16 cellular contexts compared by ENCODE assay signal in genomic region chr11:47913569-47914244, GRCh38.
A peak's percentile ranks its signal among the peaks of the same experiment; 100 is the strongest.
DNase-seq lines count a peak whose midpoint lies in the region; ATAC-seq and TF ChIP-seq lines count a peak whose summit lies in the region.
"Had no signal": no experiment of that assay in that cellular context is flagged by ENCODE, and none has a peak within 500 bp of the region (broad histone marks: within the 10 kb centered on the region; RNA-seq: fewer than 3 reads in every experiment).

No MANE protein-coding gene starts in this region.

- no peak overlapping the region for H3K4me3 ChIP-seq in GM23338
- H3K4me3 ChIP-seq: BLaER1, Peyer's patch had no signal

- H3K79me2 ChIP-seq in GM23338 (replicated peaks; ENCODE audit: insufficient read depth) = no peaks in the 10 kb centered on the region

- H3K27me3 Mint-ChIP-seq in CD14-positive monocyte (ENCODE audit: low read depth in 3 of 3) = peaks cover 0 to 2% (median 2%) of the 10 kb centered on the region in 3 donors
- H3K27me3 Mint-ChIP-seq in GM23338 (ENCODE audit: insufficient read depth, low read depth, poor library complexity) = peaks cover 13% of the 10 kb centered on the region
- no peaks in the 10 kb centered on the region for H3K27me3 Mint-ChIP-seq in naive B cell

- H3K4me1 Mint-ChIP-seq in CD14-positive monocyte (peaks cover 45% of the 10 kb centered on the region), GM23338 (peaks cover 18% of the 10 kb centered on the region), naive B cell (peaks cover 46 to 66% (median 63%) of the 10 kb centered on the region in 3 donors)

- H3K9me3 Mint-ChIP-seq in CD14-positive monocyte (peaks cover 0 to 2% (median 0%) of the 10 kb centered on the region in 7 donors), GM23338 (no peaks in the 10 kb centered on the region), naive B cell (no peaks in the 10 kb centered on the region)

- H3K27ac ChIP-seq in GM23338 (ENCODE audit: low read depth) = no peak overlapping the region
- H3K27ac ChIP-seq in VCaP = peak overlapping the region; percentile 98; the same call in 1 of the 2 replicates
- H3K27ac ChIP-seq: BLaER1, Peyer's patch had no signal

- H2AFZ ChIP-seq in GM23338 = peak overlapping the region; percentile 63; the same call in 1 of the 2 replicates

- DNase-seq in CD14-positive monocyte (ENCODE audit: low spot score) = no peak
- DNase-seq in GM23338 (ENCODE audit: low spot score) = peak; percentile 40
- DNase-seq in naive B cell = no peak
- DNase-seq in NCI-H2196 (lab: John Stamatoyannopoulos, UW; ENCODE audit: unreplicated experiment) = no peak
- no peak for DNase-seq in NCI-H748 (lab: John Stamatoyannopoulos, UW; ENCODE audit: unreplicated experiment)
- DNase-seq in COLO829 (ENCODE audit: low spot score) = no peak
- DNase-seq: Calu3, GF-D8, NCI-H1436 treated with DMSO at 0.1 percent for 48 hours, NCI-H226, Right ventricle myocardium superior, T-helper 9 cell had no signal

- no peaks in the 10 kb centered on the region for H3K36me3 ChIP-seq in GM23338 (ENCODE audit: insufficient read depth)
- H3K36me3 ChIP-seq: BLaER1, Peyer's patch had no signal

- no peaks in the 10 kb centered on the region for H4K20me1 ChIP-seq in GM23338 (replicated peaks; ENCODE audit: insufficient read depth)
- H4K20me1 ChIP-seq: BLaER1 had no signal

- H3K4me3 Mint-ChIP-seq in CD14-positive monocyte (no peak overlapping the region), GM23338 (no peak overlapping the region), naive B cell (peak overlapping the region in 6 of 8 donors; percentile 13 to 56 (median 30))

- intact Hi-C loops in CD14-positive monocyte (cut with micrococcal nuclease) = no loop called here

- H3K9me2 ChIP-seq in GM23338 (ENCODE audit: insufficient read depth) = no peaks in the 10 kb centered on the region

- no peaks in the 10 kb centered on the region for H3F3A ChIP-seq in GM23338 (replicated peaks; ENCODE audit: low read depth)

- no peaks in the 10 kb centered on the region for H3K36me3 Mint-ChIP-seq in CD14-positive monocyte
- H3K36me3 Mint-ChIP-seq in GM23338 (ENCODE audit: low read depth) = no peaks in the 10 kb centered on the region
- H3K36me3 Mint-ChIP-seq in naive B cell = no peaks in the 10 kb centered on the region

- TF ChIP-seq CTCF in CD14-positive monocyte (IDR thresholded peaks at IDR 0.05) (no peak), GM23338 (conservative IDR thresholded peaks at IDR 0.05; ENCODE audit: low read depth in 2 of 2) (no peak), VCaP (conservative IDR thresholded peaks at IDR 0.05) (no peak)

- ATAC-seq in GM23338 = peak; percentile 27; the same call in 1 of the 3 replicates
- no peak for ATAC-seq in naive B cell (ENCODE audit: low read depth in 2 of 2)
- no peak for ATAC-seq in GM19455 (IDR thresholded peaks at IDR 0.05; ENCODE audit: unreplicated experiment)

- peak overlapping the region in 5 of 7 donors; percentile 35 to 83 (median 76) for H3K27ac Mint-ChIP-seq in CD14-positive monocyte
- H3K27ac Mint-ChIP-seq in GM23338 = no peak overlapping the region
- peak overlapping the region; percentile 27 to 81 (median 46) for H3K27ac Mint-ChIP-seq in naive B cell

- H3K27me3 ChIP-seq in GM23338 (ENCODE audit: insufficient read depth) = no peaks in the 10 kb centered on the region
- H3K27me3 ChIP-seq: BLaER1, Peyer's patch had no signal

- H3K4me2 ChIP-seq in GM23338 = no peak overlapping the region
- H3K4me2 ChIP-seq: BLaER1 had no signal

- H3K4me1 ChIP-seq in GM23338 (ENCODE audit: insufficient read depth) = 0 out of 2 replicates have a peak, but pooled peaks cover 5% of the 10 kb centered on the region

TF ChIP-seq in GM23338, 12 proteins besides CTCF, POLR2A, EP300 and RAD21:
- TF ChIP-seq EZH2 (IDR thresholded peaks at IDR 0.05; ENCODE audit: low read depth, unreplicated experiment) (no peak), ZNF462 (CRISPR knock-in tag; IDR thresholded peaks at IDR 0.05) (no peak), JUNB (IDR thresholded peaks at IDR 0.05; ENCODE audit: unreplicated experiment) (no peak), ETS1 (IDR thresholded peaks at IDR 0.05) (no peak)

Comparison
In these comparisons a context has a peak if more than half of its experiments do, and no peak if none do; other contexts are left out.
1. H3K4me3 Mint-ChIP-seq: peak in naive B cell (6 of 8); none in CD14-positive monocyte (0 of 2) and GM23338 (single experiment).